ENCODE assay signal across 10 cellular contexts in genomic region chr11:9386901-9387300, GRCh38. TPM values are rescaled to one million over a fixed set of nuclear protein-coding genes. Genes with fewer than 3 reads are reported as not detected.
DNase-seq lines count a peak whose midpoint lies in the region; ATAC-seq and TF ChIP-seq lines count a peak whose summit lies in the region.
"Had no signal": no experiment of that assay in that cellular context is flagged by ENCODE, and none has a peak within 500 bp of the region (broad histone marks: within the 10 kb centered on the region; RNA-seq: fewer than 3 reads in every experiment).

No MANE protein-coding gene starts in this region.

- no peaks in the 10 kb centered on the region for H3K27me3 ChIP-seq in SK-N-SH (ENCODE audit: insufficient read depth)
- no peaks in the 10 kb centered on the region for H3K27me3 ChIP-seq in Loucy (ENCODE audit: insufficient read depth, low read length, poor library complexity, severe bottlenecking)

- H3K4me2 ChIP-seq in SK-N-SH (peak overlapping the region; percentile 93), Loucy (ENCODE audit: low read depth, low read length, poor library complexity, severe bottlenecking) (peak overlapping the region; percentile 99)

- H3K4me3 ChIP-seq in SK-N-SH (ENCODE audit: low read depth in 2 of 2, low read length in 1 of 2) (no peak overlapping the region), Loucy (ENCODE audit: low read length, poor library complexity, severe bottlenecking) (peak overlapping the region; percentile 91)
- H3K4me3 ChIP-seq: lung had no signal

- peak overlapping the region; percentile 68 for H3K27ac Mint-ChIP-seq in activated naive CD8-positive, alpha-beta T cell treated with anti-CD3 and anti-CD28 coated beads, Interleukin-2, amount 50 U/mL, for 24 hours
- peak overlapping the region; percentile 61 for H3K27ac Mint-ChIP-seq in nephron progenitor cell

- H3K4me3 Mint-ChIP-seq in activated naive CD8-positive, alpha-beta T cell treated with anti-CD3 and anti-CD28 coated beads, Interleukin-2, amount 50 U/mL, for 24 hours: peak overlapping the region; percentile 95
- H3K4me3 Mint-ChIP-seq in nephron progenitor cell: peak overlapping the region; percentile 69

- H3K27me3 Mint-ChIP-seq in activated naive CD8-positive, alpha-beta T cell treated with anti-CD3 and anti-CD28 coated beads, Interleukin-2, amount 50 U/mL, for 24 hours: no peaks in the 10 kb centered on the region
- H3K27me3 Mint-ChIP-seq in nephron progenitor cell (ENCODE audit: low read depth, poor library complexity): peaks cover 3% of the 10 kb centered on the region

- H3K9me2 ChIP-seq in SK-N-SH (no peaks in the 10 kb centered on the region), Loucy (replicated peaks; ENCODE audit: low read depth, low read length) (no peaks in the 10 kb centered on the region)

- no peak for TF ChIP-seq EP300 in SK-N-SH (IDR thresholded peaks at IDR 0.05; ENCODE audit: borderline replicate concordance in 1 of 2, low read depth in 1 of 2, low read length in 1 of 2)

- H3K27ac ChIP-seq in SK-N-SH (ENCODE audit: low read depth in 2 of 2, low read length in 1 of 2): no peak overlapping the region

- H3K36me3 Mint-ChIP-seq in activated naive CD8-positive, alpha-beta T cell treated with anti-CD3 and anti-CD28 coated beads, Interleukin-2, amount 50 U/mL, for 24 hours (ENCODE audit: low read depth): peaks cover 43% of the 10 kb centered on the region
- peaks cover 41% of the 10 kb centered on the region for H3K36me3 Mint-ChIP-seq in nephron progenitor cell (ENCODE audit: low read depth)

- CTCF ChIA-PET in SK-N-SH (lab: Yijun Ruan, JAX): no interaction called here

- H2AFZ ChIP-seq in SK-N-SH (ENCODE audit: low read depth): no peak overlapping the region
- H2AFZ ChIP-seq in Loucy (ENCODE audit: low read length): no peak overlapping the region

- no peaks in the 10 kb centered on the region for H3K9me3 Mint-ChIP-seq in activated naive CD8-positive, alpha-beta T cell treated with anti-CD3 and anti-CD28 coated beads, Interleukin-2, amount 50 U/mL, for 24 hours
- H3K9me3 Mint-ChIP-seq in nephron progenitor cell: peaks cover 14% of the 10 kb centered on the region

- WGBS in SK-N-SH (ENCODE audit: low lambda C conversion rate): 89% methylated on average over 1 of the region's 1 CpG

- H3K9ac ChIP-seq in SK-N-SH: no peak overlapping the region; the same call in 1 of the 2 replicates
- H3K9ac ChIP-seq in Loucy (ENCODE audit: low read depth, low read length, poor library complexity, severe bottlenecking): peak overlapping the region; percentile 95

- TF ChIP-seq RAD21 in SK-N-SH (IDR thresholded peaks at IDR 0.05; ENCODE audit: low read length): no peak

- H3F3A ChIP-seq in SK-N-SH (replicated peaks; ENCODE audit: insufficient read depth): peaks cover 22% of the 10 kb centered on the region
- no peaks in the 10 kb centered on the region for H3F3A ChIP-seq in Loucy (ENCODE audit: low read depth)

- TF ChIP-seq CTCF in SK-N-SH (IDR thresholded peaks at IDR 0.05): no peak
- TF ChIP-seq CTCF in Loucy (conservative IDR thresholded peaks at IDR 0.05; ENCODE audit: low read length): no peak
- no peak for TF ChIP-seq CTCF in nephron progenitor cell (IDR thresholded peaks at IDR 0.05)

- peaks cover 4 to 21% of the 10 kb centered on the region in 2 experiments for H3K36me3 ChIP-seq in SK-N-SH (replicated peaks in 1 of 2; ENCODE audit: control insufficient read depth in 1 of 2, insufficient read depth in 2 of 2, low read length in 1 of 2)
- no peaks in the 10 kb centered on the region for H3K36me3 ChIP-seq in Loucy (ENCODE audit: insufficient read depth, low read length)

- POLR2A ChIA-PET in SK-N-SH (lab: Yijun Ruan, JAX): interaction anchor here (2.3 to 3.0 kb wide), 2 partner anchors 23 to 73 kb away, joined by 7 to 27 read pairs; partner anchors contain the start of gene ZNF143

- H3K9me3 ChIP-seq in SK-N-SH: no peaks in the 10 kb centered on the region
- H3K9me3 ChIP-seq in Loucy (ENCODE audit: insufficient read depth, low read depth, low read length): no peaks in the 10 kb centered on the region

- DNase-seq in SK-N-SH (no peak), nephron progenitor cell (no peak), GDM1 (lab: John Stamatoyannopoulos, UW) (no peak), midbrain (lab: John Stamatoyannopoulos, UW) (no peak)
- DNase-seq in activated naive CD8-positive, alpha-beta T cell treated with anti-CD3 and anti-CD28 coated beads, Interleukin-2, amount 50 U/mL, for 24 hours: no peak
- DNase-seq: NCI-H2081 had no signal

- H4K20me1 ChIP-seq in SK-N-SH (ENCODE audit: insufficient read depth): peaks cover 64% of the 10 kb centered on the region
- peaks cover 65% of the 10 kb centered on the region for H4K20me1 ChIP-seq in Loucy (ENCODE audit: insufficient read depth, low read length, poor library complexity, severe bottlenecking)

- ATAC-seq in SK-N-SH treated with all-trans-retinoic acid at 6 μM for 48 hours (no peak), HG03432 (IDR thresholded peaks at IDR 0.05; ENCODE audit: unreplicated experiment) (no peak)
- ATAC-seq in activated naive CD8-positive, alpha-beta T cell treated with anti-CD3 and anti-CD28 coated beads, Interleukin-2, amount 50 U/mL, for 24 hours: no peak

- H3K79me2 ChIP-seq in SK-N-SH (ENCODE audit: insufficient read depth): peaks cover 75% of the 10 kb centered on the region
- peaks cover 72% of the 10 kb centered on the region for H3K79me2 ChIP-seq in Loucy (ENCODE audit: insufficient read depth, low read length)

- H3K4me1 Mint-ChIP-seq in activated naive CD8-positive, alpha-beta T cell treated with anti-CD3 and anti-CD28 coated beads, Interleukin-2, amount 50 U/mL, for 24 hours: peaks cover 41% of the 10 kb centered on the region
- peaks cover 29% of the 10 kb centered on the region for H3K4me1 Mint-ChIP-seq in nephron progenitor cell

- peaks cover 0 to 4% of the 10 kb centered on the region in 2 experiments; a peak in 1 of 4 replicates for H3K4me1 ChIP-seq in SK-N-SH (ENCODE audit: control insufficient read depth in 1 of 2, insufficient read depth in 2 of 2, low read depth in 1 of 2, low read length in 1 of 2)
- peaks cover 37% of the 10 kb centered on the region for H3K4me1 ChIP-seq in Loucy (ENCODE audit: insufficient read depth, low read length, poor library complexity, severe bottlenecking)

TF ChIP-seq in SK-N-SH, 30 proteins besides CTCF, POLR2A, EP300 and RAD21 (continues in another document):
- TF ChIP-seq TEAD4 (IDR thresholded peaks at IDR 0.05; ENCODE audit: borderline replicate concordance, insufficient read depth) (no peak), POLR2AphosphoS5 (IDR thresholded peaks at IDR 0.05; ENCODE audit: low read depth, low read length) (no peak), IRF3 (IDR thresholded peaks at IDR 0.05; ENCODE audit: low read depth, low read length) (no peak)

TF ChIP-seq in SK-N-SH treated with all-trans-retinoic acid at 6 μM for 48 hours, 23 proteins besides CTCF, POLR2A, EP300 and RAD21 (continues in another document):
- TF ChIP-seq ZFP3 (CRISPR knock-in tag; IDR thresholded peaks at IDR 0.05) (no peak), TSHZ2 (CRISPR knock-in tag; IDR thresholded peaks at IDR 0.05) (no peak), ESRRG (CRISPR knock-in tag; IDR thresholded peaks at IDR 0.05) (no peak), ZNF565 (CRISPR knock-in tag; conservative IDR thresholded peaks at IDR 0.05; ENCODE audit: low read depth) (no peak), CSRNP3 (CRISPR knock-in tag; IDR thresholded peaks at IDR 0.05) (no peak), ISL1 (CRISPR knock-in tag; IDR thresholded peaks at IDR 0.05) (no peak)

RNA-seq across cellular contexts. Expression of gene IPO7, which starts 2.4 kb away (rescaled TPM):
- polyA plus RNA-seq in SK-N-SH (2012; rRNA removed): 25.4 and 34.8 TPM in 2 replicates
- 43.0 and 46.0 TPM in 2 replicates for polyA plus RNA-seq in SK-N-SH (2012; cell fraction: cytosol; rRNA removed)
- 11.3 and 27.1 TPM in 2 replicates for polyA plus RNA-seq in SK-N-SH (2012; cell fraction: nucleus; rRNA removed)
